32 cellular contexts compared by ENCODE assay signal in the genomic region with DNA sequence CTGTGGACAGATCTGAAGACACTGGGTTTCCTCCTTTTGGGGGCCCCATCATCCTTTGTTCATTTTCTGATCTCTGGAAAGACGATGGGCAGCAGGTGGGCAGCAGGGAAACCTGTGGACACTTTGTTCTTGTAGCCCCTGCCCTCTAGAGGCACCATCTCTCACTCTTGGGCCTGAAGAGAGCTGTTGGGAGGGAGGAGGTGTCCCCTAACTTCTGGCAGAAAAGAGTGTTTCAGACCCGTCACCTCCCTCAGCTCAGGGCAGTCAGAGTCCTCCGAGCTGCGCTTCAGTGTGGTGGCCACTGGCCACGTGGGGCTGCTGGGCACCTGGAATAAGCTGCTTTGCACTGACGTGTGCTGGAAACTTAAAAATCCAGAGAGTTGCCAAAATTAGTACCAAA. TPM values are rescaled to one million over a fixed set of nuclear protein-coding genes. Genes with fewer than 3 reads are reported as not detected.
"Had no signal": no experiment of that assay in that cellular context is flagged by ENCODE, and none has a peak within 500 bp of the region (broad histone marks: within the 10 kb centered on the region; RNA-seq: fewer than 3 reads in every experiment).

No MANE protein-coding gene starts in this region.

- H3K27ac Mint-ChIP-seq: activated CD8-positive, alpha-beta T cell treated with anti-CD3 and anti-CD28 coated beads for 36 hours; activated naive CD4-positive, alpha-beta T cell treated with anti-CD3 and anti-CD28 coated beads, Interleukin-2, amount 50 U/mL, for 24 hours; activated naive CD8-positive, alpha-beta T cell treated with anti-CD3 and anti-CD28 coated beads, Interleukin-2, amount 50 U/mL, for 24 hours; activated T-helper 2 cell treated with anti-CD3 and anti-CD28 coated beads, Interferon-gamma antibody, Interleukin-2, Interleukin-4, amounts not matched to agents 10 μg/mL and 5 μg/mL and 100 μg/mL, durations not matched to agents 14 hours and 24 hours and 36 hours; dendritic cell treated with granulocyte-macrophage colony-stimulating factor and Interleukin-4, amounts not matched to agents 40 ng/mL and 50 ng/mL, for 4 days; nephron; stimulated activated effector memory CD8-positive, alpha-beta T cell treated with anti-CD3 and anti-CD28 coated beads, Interleukin-12 subunit alpha, Interleukin-12 subunit beta, amount 100 ng/mL, for 72 hours; stimulated activated naive CD8-positive, alpha-beta T cell treated with anti-CD3 and anti-CD28 coated beads, Interleukin-15, Interleukin-2, amounts not matched to agents 100 ng/mL and 50 ng/mL, for 24 hours had no signal

- FAIRE-seq: islet of Langerhans had no signal

- H3K27ac ChIP-seq: breast epithelium, esophagus muscularis mucosa, foreskin keratinocyte, heart left ventricle, left ventricle myocardium inferior, neutrophil, skin epidermis, thoracic aorta, vagina had no signal

- H3K4me1 Mint-ChIP-seq: activated naive CD4-positive, alpha-beta T cell treated with anti-CD3 and anti-CD28 coated beads, Interleukin-2, amount 50 U/mL, for 24 hours; activated naive CD8-positive, alpha-beta T cell treated with anti-CD3 and anti-CD28 coated beads, Interleukin-2, amount 50 U/mL, for 24 hours; central memory CD8-positive, alpha-beta T cell; stimulated activated effector memory CD8-positive, alpha-beta T cell treated with anti-CD3 and anti-CD28 coated beads, Interleukin-12 subunit alpha, Interleukin-12 subunit beta, amount 100 ng/mL, for 72 hours had no signal

- H3K36me3 ChIP-seq: breast epithelium, esophagus muscularis mucosa, heart left ventricle, left ventricle myocardium inferior, neutrophil, thoracic aorta, vagina had no signal

- H3K4me3 Mint-ChIP-seq: activated CD8-positive, alpha-beta T cell treated with anti-CD3 and anti-CD28 coated beads for 36 hours; activated naive CD4-positive, alpha-beta T cell treated with anti-CD3 and anti-CD28 coated beads, Interleukin-2, amount 50 U/mL, for 24 hours; activated naive CD8-positive, alpha-beta T cell treated with anti-CD3 and anti-CD28 coated beads, Interleukin-2, amount 50 U/mL, for 24 hours; activated T-cell treated with anti-CD3 and anti-CD28 coated beads, Interleukin-2, amount 50 U/mL, for 4 hours; central memory CD8-positive, alpha-beta T cell; dendritic cell treated with granulocyte-macrophage colony-stimulating factor and Interleukin-4, amounts not matched to agents 40 ng/mL and 50 ng/mL, for 4 days; nephron; stimulated activated effector memory CD8-positive, alpha-beta T cell treated with anti-CD3 and anti-CD28 coated beads, Interleukin-12 subunit alpha, Interleukin-12 subunit beta, amount 100 ng/mL, for 72 hours; stimulated activated naive CD8-positive, alpha-beta T cell treated with anti-CD3 and anti-CD28 coated beads, Interleukin-15, Interleukin-2, amounts not matched to agents 100 ng/mL and 50 ng/mL, for 24 hours had no signal

- H3K4me3 ChIP-seq: breast epithelium, esophagus muscularis mucosa, heart left ventricle, left ventricle myocardium inferior, lung, skin epidermis, thoracic aorta, vagina had no signal

- H3K9me3 ChIP-seq: breast epithelium, esophagus muscularis mucosa, neutrophil, thoracic aorta, vagina had no signal

- H3K4me1 ChIP-seq: breast epithelium, esophagus muscularis mucosa, foreskin keratinocyte, left ventricle myocardium inferior, vagina had no signal

- H3K36me3 Mint-ChIP-seq: activated naive CD4-positive, alpha-beta T cell treated with anti-CD3 and anti-CD28 coated beads, Interleukin-2, amount 50 U/mL, for 24 hours; stimulated activated effector memory CD8-positive, alpha-beta T cell treated with anti-CD3 and anti-CD28 coated beads, Interleukin-12 subunit alpha, Interleukin-12 subunit beta, amount 100 ng/mL, for 72 hours had no signal

- H3K27me3 ChIP-seq: breast epithelium, esophagus muscularis mucosa, foreskin keratinocyte, heart left ventricle, neutrophil, vagina had no signal

- H3K9me3 Mint-ChIP-seq: activated CD8-positive, alpha-beta T cell treated with anti-CD3 and anti-CD28 coated beads for 36 hours; activated naive CD4-positive, alpha-beta T cell treated with anti-CD3 and anti-CD28 coated beads, Interleukin-2, amount 50 U/mL, for 24 hours; activated naive CD8-positive, alpha-beta T cell treated with anti-CD3 and anti-CD28 coated beads, Interleukin-2, amount 50 U/mL, for 24 hours; activated T-cell treated with anti-CD3 and anti-CD28 coated beads, Interleukin-2, amount 50 U/mL, for 4 hours; activated T-helper 2 cell treated with anti-CD3 and anti-CD28 coated beads, Interferon-gamma antibody, Interleukin-2, Interleukin-4, amounts not matched to agents 10 μg/mL and 5 μg/mL and 100 μg/mL, durations not matched to agents 14 hours and 24 hours and 36 hours; central memory CD8-positive, alpha-beta T cell; dendritic cell treated with granulocyte-macrophage colony-stimulating factor and Interleukin-4, amounts not matched to agents 40 ng/mL and 50 ng/mL, for 4 days; stimulated activated effector memory CD8-positive, alpha-beta T cell treated with anti-CD3 and anti-CD28 coated beads, Interleukin-12 subunit alpha, Interleukin-12 subunit beta, amount 100 ng/mL, for 72 hours; stimulated activated naive CD8-positive, alpha-beta T cell treated with anti-CD3 and anti-CD28 coated beads, Interleukin-15, Interleukin-2, amounts not matched to agents 100 ng/mL and 50 ng/mL, for 24 hours had no signal

- DNase-seq: activated CD4-positive, alpha-beta T cell treated with anti-CD3 and anti-CD28 coated beads, Interleukin-2, amount 50 U/mL, for 1 hour; activated CD8-positive, alpha-beta T cell treated with anti-CD3 and anti-CD28 coated beads for 36 hours; activated naive CD8-positive, alpha-beta T cell treated with anti-CD3 and anti-CD28 coated beads, Interleukin-2, amount 50 U/mL, for 24 hours; activated T-cell treated with anti-CD3 and anti-CD28 coated beads, Interleukin-2, amount 50 U/mL, for 4 hours; foreskin keratinocyte; heart left ventricle; hypothalamus; left ventricle myocardium inferior; stimulated activated CD4-positive, alpha-beta T cell treated with anti-CD3 and anti-CD28 coated beads, Interleukin-4, amount 100 ng/mL, for 24 hours; trophoblast cell had no signal

- H3K27me3 Mint-ChIP-seq: activated CD8-positive, alpha-beta T cell treated with anti-CD3 and anti-CD28 coated beads for 36 hours; activated naive CD4-positive, alpha-beta T cell treated with anti-CD3 and anti-CD28 coated beads, Interleukin-2, amount 50 U/mL, for 24 hours; activated naive CD8-positive, alpha-beta T cell treated with anti-CD3 and anti-CD28 coated beads, Interleukin-2, amount 50 U/mL, for 24 hours; central memory CD8-positive, alpha-beta T cell; dendritic cell treated with granulocyte-macrophage colony-stimulating factor and Interleukin-4, amounts not matched to agents 40 ng/mL and 50 ng/mL, for 4 days; stimulated activated naive CD8-positive, alpha-beta T cell treated with anti-CD3 and anti-CD28 coated beads, Interleukin-15, Interleukin-2, amounts not matched to agents 100 ng/mL and 50 ng/mL, for 24 hours had no signal

RNA-seq across cellular contexts. Expression of gene RNF17, which starts 26.9 kb away (rescaled TPM):
- total RNA-seq: activated CD8-positive, alpha-beta T cell treated with anti-CD3 and anti-CD28 coated beads for 36 hours; activated T-cell treated with anti-CD3 and anti-CD28 coated beads, Interleukin-2, amount 50 U/mL, for 4 hours; activated T-helper 2 cell treated with anti-CD3 and anti-CD28 coated beads, Interferon-gamma antibody, Interleukin-2, Interleukin-4, amounts not matched to agents 10 μg/mL and 5 μg/mL and 100 μg/mL, durations not matched to agents 14 hours and 24 hours and 36 hours; esophagus muscularis mucosa; foreskin keratinocyte; left ventricle myocardium inferior; mucosa of gallbladder; osteocyte; renal cortical epithelial cell; sciatic nerve; T-helper 1 cell treated with Interleukin-12 subunit alpha and Interleukin-12 subunit beta and Interleukin-4 antibody, amounts not matched to agents 30 ng/mL and 1 ng/mL, for 36 hours; thoracic aorta; vagina had no signal
- polyA plus RNA-seq: foreskin keratinocyte had no signal

RNA-seq across cellular contexts. Expression of gene ATP12A, which starts 56.8 kb away (rescaled TPM):
- total RNA-seq: breast epithelium, esophagus muscularis mucosa, heart left ventricle, left ventricle myocardium inferior, mucosa of gallbladder, osteocyte, posterior vena cava, renal cortical epithelial cell, sciatic nerve, subcutaneous adipose tissue, vagina had no signal
- polyA plus RNA-seq: heart left ventricle had no signal
